ENCODE assay signal across 1 cellular context in genomic region chr1:44267438-44267837, GRCh38.
TF ChIP-seq lines count a peak whose summit lies in the region.

No MANE protein-coding gene starts in this region.

TF ChIP-seq in HEK293, 187 proteins besides CTCF, POLR2A, EP300 and RAD21 (continued from another document and continues in another):
- TF ChIP-seq AEBP2 (tag by site-specific recombination; IDR thresholded peaks at IDR 0.05; ENCODE audit: borderline replicate concordance), result no peak
- no peak for TF ChIP-seq ZBTB48 (tag by site-specific recombination; IDR thresholded peaks at IDR 0.05)
- TF ChIP-seq ZNF112 (tag by site-specific recombination; IDR thresholded peaks at IDR 0.05), result no peak
- TF ChIP-seq BCL11A (tag by site-specific recombination; IDR thresholded peaks at IDR 0.05; ENCODE audit: low read depth), result no peak
- TF ChIP-seq ZNF26 (tag by site-specific recombination; IDR thresholded peaks at IDR 0.05), result no peak
- no peak for TF ChIP-seq ZNF660 (tag by site-specific recombination; IDR thresholded peaks at IDR 0.05)
- TF ChIP-seq ZNF513 (tag by site-specific recombination; IDR thresholded peaks at IDR 0.05), result no peak
- no peak for TF ChIP-seq ZNF37A (tag by site-specific recombination; IDR thresholded peaks at IDR 0.05)
- TF ChIP-seq YY1 (tag by site-specific recombination; IDR thresholded peaks at IDR 0.05), result no peak
- no peak for TF ChIP-seq ZNF626 (tag by site-specific recombination; IDR thresholded peaks at IDR 0.05)
- TF ChIP-seq ZNF132 (tag by site-specific recombination; IDR thresholded peaks at IDR 0.05; ENCODE audit: borderline replicate concordance), result no peak
- TF ChIP-seq INSM2 (tag by site-specific recombination; IDR thresholded peaks at IDR 0.05), result no peak
- no peak for TF ChIP-seq ZNF624 (tag by site-specific recombination; IDR thresholded peaks at IDR 0.05)
- no peak for TF ChIP-seq ZNF776 (tag by site-specific recombination; IDR thresholded peaks at IDR 0.05; ENCODE audit: borderline replicate concordance)
- no peak for TF ChIP-seq ATF2 (tag by site-specific recombination; IDR thresholded peaks at IDR 0.05; ENCODE audit: low read depth)
- TF ChIP-seq ZNF514 (tag by site-specific recombination; IDR thresholded peaks at IDR 0.05), result no peak
- peak; percentile 84 for TF ChIP-seq ZNF580 (tag by site-specific recombination; IDR thresholded peaks at IDR 0.05)
- no peak for TF ChIP-seq ZNF239 (tag by site-specific recombination; IDR thresholded peaks at IDR 0.05)
- TF ChIP-seq ZNF76 (tag by site-specific recombination; IDR thresholded peaks at IDR 0.05; ENCODE audit: borderline replicate concordance, low read depth), result no peak
- TF ChIP-seq ZNF48 (tag by site-specific recombination; IDR thresholded peaks at IDR 0.05), result no peak
- no peak for TF ChIP-seq ZBTB11 (tag by site-specific recombination; conservative IDR thresholded peaks at IDR 0.05; ENCODE audit: low read depth)
- no peak for TF ChIP-seq PRDM1 (tag by site-specific recombination; IDR thresholded peaks at IDR 0.05)
- no peak for TF ChIP-seq ZNF792 (tag by site-specific recombination; IDR thresholded peaks at IDR 0.05)
- TF ChIP-seq KLF7 (tag by site-specific recombination; IDR thresholded peaks at IDR 0.05; ENCODE audit: borderline replicate concordance), result peak; percentile 86; the same call in 1 of the 2 replicates
- TF ChIP-seq ZNF157 (tag by site-specific recombination; IDR thresholded peaks at IDR 0.05), result no peak
- peak; percentile 70; the same call in 1 of the 2 replicates for TF ChIP-seq ZNF561 (tag by site-specific recombination; IDR thresholded peaks at IDR 0.05; ENCODE audit: borderline replicate concordance)
- TF ChIP-seq ZNF843 (tag by site-specific recombination; IDR thresholded peaks at IDR 0.05), result peak; percentile 91
- no peak for TF ChIP-seq ZFP37 (tag by site-specific recombination; IDR thresholded peaks at IDR 0.05)
- no peak for TF ChIP-seq ZNF350 (tag by site-specific recombination; IDR thresholded peaks at IDR 0.05)
- TF ChIP-seq ZNF133 (tag by site-specific recombination; IDR thresholded peaks at IDR 0.05), result no peak
- no peak for TF ChIP-seq ZNF791 (tag by site-specific recombination; IDR thresholded peaks at IDR 0.05)
- TF ChIP-seq ZBTB8A (tag by site-specific recombination; IDR thresholded peaks at IDR 0.05), result peak; percentile 87
- TF ChIP-seq HOXC10 (CRISPR knock-in tag; IDR thresholded peaks at IDR 0.05), result no peak
- TF ChIP-seq GLIS2 (tag by site-specific recombination; IDR thresholded peaks at IDR 0.05), result no peak
- no peak for TF ChIP-seq ZNF670 (tag by site-specific recombination; IDR thresholded peaks at IDR 0.05; ENCODE audit: low read depth)
- no peak for TF ChIP-seq ZNF501 (tag by site-specific recombination; IDR thresholded peaks at IDR 0.05)
- TF ChIP-seq ZSCAN30 (tag by site-specific recombination; IDR thresholded peaks at IDR 0.05), result peak; percentile 97
- TF ChIP-seq FEZF1 (tag by site-specific recombination; IDR thresholded peaks at IDR 0.05), result peak; percentile 94
- no peak for TF ChIP-seq ZNF19 (tag by site-specific recombination; IDR thresholded peaks at IDR 0.05; ENCODE audit: low read depth)
- no peak for TF ChIP-seq PBX3 (CRISPR knock-in tag; IDR thresholded peaks at IDR 0.05)
- peak; percentile 86 for TF ChIP-seq PRDM4 (tag by site-specific recombination; IDR thresholded peaks at IDR 0.05)
- no peak for TF ChIP-seq ZNF645 (tag by site-specific recombination; IDR thresholded peaks at IDR 0.05)
- TF ChIP-seq ZXDB (tag by site-specific recombination; IDR thresholded peaks at IDR 0.05), result peak; percentile 33; the same call in 1 of the 2 replicates
- no peak for TF ChIP-seq ZBTB49 (tag by site-specific recombination; IDR thresholded peaks at IDR 0.05; ENCODE audit: low read depth)
- TF ChIP-seq ZNF404 (tag by site-specific recombination; IDR thresholded peaks at IDR 0.05), result no peak
- no peak for TF ChIP-seq ZBTB7A (tag by site-specific recombination; IDR thresholded peaks at IDR 0.05; ENCODE audit: low read depth)
- TF ChIP-seq ZNF138 (tag by site-specific recombination; IDR thresholded peaks at IDR 0.05; ENCODE audit: borderline replicate concordance), result no peak
